1 cellular context compared by ENCODE assay signal in genomic region chr1:154014154-154014910, GRCh38.
TF ChIP-seq lines count a peak whose summit lies in the region.

No MANE protein-coding gene starts in this region.

TF ChIP-seq in K562, 482 proteins besides CTCF, POLR2A, EP300 and RAD21:
- TF ChIP-seq ZHX1 (conservative IDR thresholded peaks at IDR 0.05; ENCODE audit: low read length) (no peak), DPF2 (IDR thresholded peaks at IDR 0.05) (no peak), NFIC (IDR thresholded peaks at IDR 0.05) (peak; percentile 19; the same call in 1 of the 2 replicates)
